ENCODE assay signal across 9 cellular contexts in genomic region chr5:157106668-157107461, GRCh38. TPM values are rescaled to one million over a fixed set of nuclear protein-coding genes. Genes with fewer than 3 reads are reported as not detected.
DNase-seq lines count a peak whose midpoint lies in the region; ATAC-seq and TF ChIP-seq lines count a peak whose summit lies in the region.
"Had no signal": no experiment of that assay in that cellular context is flagged by ENCODE, and none has a peak within 500 bp of the region (broad histone marks: within the 10 kb centered on the region; RNA-seq: fewer than 3 reads in every experiment).

No MANE protein-coding gene starts in this region.

- no peaks in the 10 kb centered on the region for H3K27me3 ChIP-seq in aorta (ENCODE audit: control insufficient read depth in 1 of 2, insufficient read depth in 2 of 2, low read length in 1 of 2)

- no peak overlapping the region for H3K27ac ChIP-seq in aorta (ENCODE audit: low read depth in 1 of 2, low read length in 2 of 2)

- H3K4me1 Mint-ChIP-seq in MCF 10A (ENCODE audit: insufficient read depth, unreplicated experiment) = no peaks in the 10 kb centered on the region

- no TSS peak for BruUV-seq in MCF 10A (replicated peaks; lab: Mats Ljungman, UMichigan)

- H3K4me3 ChIP-seq in aorta (ENCODE audit: low read length in 2 of 2) = no peak overlapping the region

- ATAC-seq in aorta (ENCODE audit: low FRiP score) = no peak
- no peak for ATAC-seq in GM18520 (IDR thresholded peaks at IDR 0.05; ENCODE audit: unreplicated experiment)

- H3K9me3 Mint-ChIP-seq in MCF 10A (ENCODE audit: unreplicated experiment) = no peaks in the 10 kb centered on the region

- no peak overlapping the region for H3K27ac Mint-ChIP-seq in MCF 10A (ENCODE audit: low read depth, unreplicated experiment)

- H3K27me3 Mint-ChIP-seq in MCF 10A (ENCODE audit: insufficient read depth, unreplicated experiment) = no peaks in the 10 kb centered on the region

- H3K4me3 Mint-ChIP-seq in MCF 10A (ENCODE audit: unreplicated experiment) = no peak overlapping the region

- CTCF ChIA-PET in MCF 10A (lab: Yijun Ruan, JAX) = interaction anchor here (0.6 to 0.8 kb wide), 2 partner anchors 697 to 1408 kb away, joined by 3 read pairs; no protein-coding TSS in a partner anchor

- intact Hi-C loops in aorta (cut with DNase I) = no loop called here
- intact Hi-C loops in MCF 10A (cut with micrococcal nuclease) = no loop called here

- WGBS in aorta, 2 donors = 77% methylated on average over 14 of the region's 14 CpGs

- no peaks in the 10 kb centered on the region for H3K4me1 ChIP-seq in aorta (ENCODE audit: control insufficient read depth in 1 of 2, insufficient read depth in 2 of 2, low read length in 2 of 2)

- no peaks in the 10 kb centered on the region for H3K9me3 ChIP-seq in aorta (ENCODE audit: control insufficient read depth, low read length)

- peak; percentile 29 to 37 (median 36) for DNase-seq in stimulated activated CD4-positive, alpha-beta T cell treated with anti-CD3 and anti-CD28 coated beads, Interleukin-12 subunit alpha, Interleukin-12 subunit beta, amount 100 ng/mL, for 48 hours (ENCODE audit: low read depth in 2 of 3, low spot score in 1 of 3)
- DNase-seq in stimulated activated CD4-positive, alpha-beta T cell treated with anti-CD3 and anti-CD28 coated beads, Interleukin-4, amount 100 ng/mL, for 4 hours = no peak
- peak; percentile 43 to 60 for DNase-seq in activated CD4-positive, alpha-beta T cell treated with anti-CD3 and anti-CD28 coated beads, Interleukin-2, amount 50 U/mL, for 48 hours
- DNase-seq in kidney tubule cell (ENCODE audit: low spot score) = peak; percentile 64
- DNase-seq in aorta = peak; percentile 75 to 80
- DNase-seq in mesenteric fat pad (ENCODE audit: low spot score) = no peak
- no peak for DNase-seq in MCF 10A (ENCODE audit: unreplicated experiment)
- DNase-seq: NCI-H524 treated with DMSO at 0.1 percent for 48 hours had no signal

- POLR2A ChIA-PET in MCF 10A (lab: Yijun Ruan, JAX) = no interaction called here

- H3K36me3 Mint-ChIP-seq in MCF 10A (ENCODE audit: insufficient read depth, unreplicated experiment) = no peaks in the 10 kb centered on the region

- no peaks in the 10 kb centered on the region for H3K36me3 ChIP-seq in aorta (ENCODE audit: control insufficient read depth in 1 of 2, insufficient read depth in 2 of 2, low read length in 1 of 2)

- no peak for TF ChIP-seq CTCF in MCF 10A (IDR thresholded peaks at IDR 0.05; ENCODE audit: unreplicated experiment)

RNA-seq across cellular contexts. Expression of gene HAVCR2, which starts 2.0 kb away (rescaled TPM):
- total RNA-seq in aorta (10 to 100 TPM; 10.3 to 21.6 TPM), mesenteric fat pad (14.9 TPM), MCF 10A (2022) (0.17 TPM in 1 of 2 replicates, not detected in the other)
- 1 to 10 TPM; 2.3 to 9.6 TPM for polyA plus RNA-seq in aorta

RNA-seq across cellular contexts. Expression of gene MED7, which starts 35.8 kb away (rescaled TPM):
- total RNA-seq in aorta (10 to 100 TPM; 10.5 to 11.6 TPM), mesenteric fat pad (10.7 TPM), MCF 10A (2022) (14.7 and 16.9 TPM in 2 replicates)
- 10 to 100 TPM; 13.8 to 14.7 TPM for polyA plus RNA-seq in aorta

RNA-seq across cellular contexts. Expression of gene HAVCR1, which starts 47.9 kb away (rescaled TPM):
- total RNA-seq in aorta (1 to 10 TPM; 1.0 to 1.8 TPM), mesenteric fat pad (0.29 TPM), MCF 10A (2022) (0.42 TPM in 1 of 2 replicates, not detected in the other)
- not detected for polyA plus RNA-seq in aorta

RNA-seq across cellular contexts. Expression of gene GARIN3, which starts 59.2 kb away (rescaled TPM):
- total RNA-seq in aorta (not detected), mesenteric fat pad (not detected), MCF 10A (2022) (not detected in 2 replicates)
- polyA plus RNA-seq in aorta = not detected

Comparison
In these comparisons a context has a peak if more than half of its experiments do, and no peak if none do; other contexts are left out.
1. DNase-seq: peak in stimulated activated CD4-positive, alpha-beta T cell treated with anti-CD3 and anti-CD28 coated beads, Interleukin-12 subunit alpha, Interleukin-12 subunit beta, amount 100 ng/mL, for 48 hours (3 of 3), activated CD4-positive, alpha-beta T cell treated with anti-CD3 and anti-CD28 coated beads, Interleukin-2, amount 50 U/mL, for 48 hours (2 of 2), kidney tubule cell (single experiment) and aorta (2 of 2); none in stimulated activated CD4-positive, alpha-beta T cell treated with anti-CD3 and anti-CD28 coated beads, Interleukin-4, amount 100 ng/mL, for 4 hours (0 of 2), mesenteric fat pad (single experiment) and MCF 10A (single experiment).